8 cellular contexts compared by ENCODE assay signal in the genomic region with DNA sequence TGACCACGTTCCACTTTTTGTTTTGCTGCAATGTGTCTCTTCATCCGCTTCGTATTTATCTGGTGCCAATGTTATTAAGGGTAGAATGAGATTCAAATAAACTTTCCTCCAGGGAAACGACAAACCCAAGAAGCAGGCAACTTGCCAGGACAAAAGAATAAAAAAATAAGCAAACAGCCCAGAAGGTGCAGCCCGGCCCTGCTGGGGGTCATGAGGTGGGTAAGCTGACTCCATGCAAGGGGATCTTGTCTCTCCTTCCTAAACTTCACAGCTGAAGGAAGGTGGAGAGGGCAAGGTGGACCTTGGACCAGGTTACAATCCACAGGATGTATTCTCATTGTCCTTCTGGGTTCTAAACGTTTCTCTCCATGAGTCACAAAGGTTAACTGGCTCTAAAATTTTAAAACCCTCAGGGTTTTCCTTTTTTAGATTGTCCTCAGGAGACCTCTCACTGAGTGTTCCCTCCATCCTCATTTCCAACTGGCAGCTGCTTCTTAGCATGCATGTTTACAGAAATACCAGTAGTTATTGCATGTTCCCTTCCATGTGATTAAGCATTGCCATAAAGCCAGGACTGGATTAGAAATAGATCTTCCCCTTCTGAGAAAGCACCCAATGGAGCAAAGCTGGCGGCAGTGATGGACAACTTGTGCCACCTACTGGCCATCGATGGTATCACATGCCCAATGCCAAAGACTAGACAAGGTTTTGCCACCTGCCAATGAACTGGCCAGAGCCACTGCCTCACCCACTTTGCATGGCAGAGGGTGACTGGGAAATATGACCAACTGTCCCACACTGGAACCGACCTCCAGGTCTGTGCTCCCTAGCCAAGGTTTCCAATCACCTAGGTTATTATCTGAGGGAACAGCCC.
A peak's percentile ranks its signal among the peaks of the same experiment; 100 is the strongest.
DNase-seq lines count a peak whose midpoint lies in the region; ATAC-seq and TF ChIP-seq lines count a peak whose summit lies in the region.
"Not testable (repeated sequence)": the region's sequence is repeated elsewhere in the genome, so short reads cannot be mapped to it uniquely, and the experiment has no call there.

No MANE protein-coding gene starts in this region.

- dilution Hi-C loops in mammary epithelial cell (cut with HindIII; ENCODE audit: low sequenced_read_pairs) = not testable (repeated sequence)

- peak; percentile 45 for TF ChIP-seq CTCF in HFF-Myc (IDR thresholded peaks at IDR 0.05; ENCODE audit: low read depth, low read length, missing control alignments)
- TF ChIP-seq CTCF in VCaP (conservative IDR thresholded peaks at IDR 0.05) = peak; percentile 18; the same call in 1 of the 2 replicates
- TF ChIP-seq CTCF in mammary epithelial cell (conservative IDR thresholded peaks at IDR 0.05 in 1 of 2, IDR thresholded peaks at IDR 0.05 in 1 of 2; ENCODE audit: extremely low read depth in 1 of 2, insufficient read depth in 1 of 2, low read depth in 1 of 2, low read length in 2 of 2) = peak in 1 of 2 donors; percentile 20
- peak; percentile 42 for TF ChIP-seq CTCF in cardiac muscle cell (IDR thresholded peaks at IDR 0.05; ENCODE audit: low read depth, low read length)
- not testable (repeated sequence) for TF ChIP-seq CTCF in neural cell (IDR thresholded peaks at IDR 0.05; ENCODE audit: poor library complexity, severe bottlenecking)
- TF ChIP-seq CTCF in upper lobe of right lung (IDR thresholded peaks at IDR 0.05) = peak; percentile 63

- peak; percentile 32 for TF ChIP-seq RAD21 in neural cell (conservative IDR thresholded peaks at IDR 0.05)

- not testable (repeated sequence) for H4K20me1 ChIP-seq in mammary epithelial cell (ENCODE audit: insufficient read depth, low read length); neural cell (ENCODE audit: insufficient read depth)

- not testable (repeated sequence) for H3K36me3 ChIP-seq in mammary epithelial cell (ENCODE audit: insufficient read depth, low read length); cardiac muscle cell; neural cell (ENCODE audit: insufficient read depth, low read length); upper lobe of right lung

- H3K9me3 ChIP-seq in mammary epithelial cell (replicated peaks; ENCODE audit: insufficient read depth, low read length); cardiac muscle cell (ENCODE audit: low read depth); neural cell (ENCODE audit: low read length); upper lobe of right lung: not testable (repeated sequence)

- not testable (repeated sequence) for H3K9me2 ChIP-seq in neural cell (ENCODE audit: insufficient read depth, low read length)

- H2AFZ ChIP-seq in mammary epithelial cell (ENCODE audit: low read depth, low read length); neural cell (ENCODE audit: low read depth, low read length): not testable (repeated sequence)

- H3K4me2 ChIP-seq in mammary epithelial cell (ENCODE audit: insufficient read depth, low read depth, low read length); neural cell (ENCODE audit: low read length): not testable (repeated sequence)

- CTCF ChIA-PET in mammary epithelial cell (lab: Charles Lee; ENCODE audit: low non-redundant PET) = not testable (repeated sequence)

- H3K27ac ChIP-seq in VCaP; mammary epithelial cell (ENCODE audit: insufficient read depth, low read depth, low read length); cardiac muscle cell; neural cell (ENCODE audit: low read length); upper lobe of right lung: not testable (repeated sequence)

- in situ Hi-C loops in mammary epithelial cell (cut with MboI; ENCODE audit: low sequenced_read_pairs in 2 of 2) = not testable (repeated sequence)

- WGBS in mammary epithelial cell (ENCODE audit: low coverage, missing lambda C conversion rate) = 31% methylated on average over 7 of the region's 9 CpGs

- ATAC-seq in upper lobe of right lung = peak; percentile 97

- H3K9ac ChIP-seq in mammary epithelial cell (ENCODE audit: insufficient read depth, low read length); neural cell (ENCODE audit: low read length): not testable (repeated sequence)

- not testable (repeated sequence) for TF ChIP-seq EP300 in neural cell (conservative IDR thresholded peaks at IDR 0.05; ENCODE audit: poor library complexity, severe bottlenecking)

- not testable (repeated sequence) for H3K79me2 ChIP-seq in mammary epithelial cell (ENCODE audit: insufficient read depth, low read length); neural cell (replicated peaks; ENCODE audit: insufficient read depth, low read length)

- H3K4me1 ChIP-seq in mammary epithelial cell (ENCODE audit: insufficient read depth, low read length); cardiac muscle cell (ENCODE audit: low read depth); upper lobe of right lung: not testable (repeated sequence)

- intact Hi-C loops in mammary epithelial cell (cut with micrococcal nuclease); upper lobe of right lung (cut with DNase I): not testable (repeated sequence)

- H3F3A ChIP-seq in neural cell (ENCODE audit: insufficient read depth, low read length, poor library complexity, severe bottlenecking) = not testable (repeated sequence)

- not testable (repeated sequence) for H3K4me3 ChIP-seq in HFF-Myc (replicated peaks; ENCODE audit: low read depth, low read length); mammary epithelial cell (replicated peaks in 1 of 3; ENCODE audit: insufficient read depth in 1 of 3, low read depth in 2 of 3, low read length in 3 of 3); cardiac muscle cell; neural cell (ENCODE audit: low read length); upper lobe of right lung

- DNase-seq in EL (peak; percentile 26), NAMALWA (ENCODE audit: low spot score) (peak; percentile 25), mammary epithelial cell (peak; percentile 12), cardiac muscle cell (ENCODE audit: low read depth in 1 of 2, low spot score in 1 of 2) (peak in 1 of 2 donors; percentile 58)
- DNase-seq in HFF-Myc (ENCODE audit: extremely low read depth, low read depth); upper lobe of right lung: not testable (repeated sequence)

- not testable (repeated sequence) for H3K27me3 ChIP-seq in mammary epithelial cell (ENCODE audit: insufficient read depth, low read length); cardiac muscle cell; neural cell (ENCODE audit: insufficient read depth, low read depth, low read length); upper lobe of right lung

- not testable (repeated sequence) for BruUV-seq in mammary epithelial cell (replicated peaks; lab: Mats Ljungman, UMichigan)

TF ChIP-seq in neural cell, 6 proteins besides CTCF, POLR2A, EP300 and RAD21:
- peak; percentile 37 for TF ChIP-seq SMC3 (conservative IDR thresholded peaks at IDR 0.05; ENCODE audit: poor library complexity)
TF ChIP-seq in neural cell: peak in this region for 1; not testable (repeated sequence) for 5.
